Comparison of ENCODE assay signal across 1 cellular context in genomic region chr19:10514211-10515145, GRCh38.
TF ChIP-seq lines count a peak whose summit lies in the region.

No MANE protein-coding gene starts in this region.

TF ChIP-seq in HepG2, 621 proteins besides CTCF, POLR2A, EP300 and RAD21 (continued from another document):
- TF ChIP-seq, protein P1, sequence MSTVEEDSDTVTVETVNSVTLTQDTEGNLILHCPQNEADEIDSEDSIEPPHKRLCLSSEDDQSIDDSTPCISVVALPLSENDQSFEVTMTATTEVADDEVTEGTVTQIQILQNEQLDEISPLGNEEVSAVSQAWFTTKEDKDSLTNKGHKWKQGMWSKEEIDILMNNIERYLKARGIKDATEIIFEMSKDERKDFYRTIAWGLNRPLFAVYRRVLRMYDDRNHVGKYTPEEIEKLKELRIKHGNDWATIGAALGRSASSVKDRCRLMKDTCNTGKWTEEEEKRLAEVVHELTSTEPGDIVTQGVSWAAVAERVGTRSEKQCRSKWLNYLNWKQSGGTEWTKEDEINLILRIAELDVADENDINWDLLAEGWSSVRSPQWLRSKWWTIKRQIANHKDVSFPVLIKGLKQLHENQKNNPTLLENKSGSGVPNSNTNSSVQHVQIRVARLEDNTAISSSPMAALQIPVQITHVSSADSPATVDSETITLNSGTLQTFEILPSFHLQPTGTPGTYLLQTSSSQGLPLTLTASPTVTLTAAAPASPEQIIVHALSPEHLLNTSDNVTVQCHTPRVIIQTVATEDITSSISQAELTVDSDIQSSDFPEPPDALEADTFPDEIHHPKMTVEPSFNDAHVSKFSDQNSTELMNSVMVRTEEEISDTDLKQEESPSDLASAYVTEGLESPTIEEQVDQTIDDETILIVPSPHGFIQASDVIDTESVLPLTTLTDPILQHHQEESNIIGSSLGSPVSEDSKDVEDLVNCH (CRISPR knock-in tag; IDR thresholded peaks at IDR 0.05): no peak
- TF ChIP-seq PPARG (CRISPR knock-in tag; conservative IDR thresholded peaks at IDR 0.05): no peak
- no peak for TF ChIP-seq MEIS2 (CRISPR knock-in tag; IDR thresholded peaks at IDR 0.05)
- no peak for TF ChIP-seq ZNF704 (CRISPR knock-in tag; IDR thresholded peaks at IDR 0.05; ENCODE audit: borderline replicate concordance)
- no peak for TF ChIP-seq MNT (IDR thresholded peaks at IDR 0.05)
- no peak for TF ChIP-seq SIX4 (CRISPR knock-in tag; IDR thresholded peaks at IDR 0.05)
- TF ChIP-seq POLR2G (IDR thresholded peaks at IDR 0.05; ENCODE audit: low read depth, low read length): no peak
- 0 out of 2 replicates have a peak, but pooled peaks have one; percentile 29 for TF ChIP-seq ZNF776 (CRISPR knock-in tag; IDR thresholded peaks at IDR 0.05)
- TF ChIP-seq AGO1 (IDR thresholded peaks at IDR 0.05; ENCODE audit: low read depth, low read length, poor library complexity, severe bottlenecking): no peak
- TF ChIP-seq HNRNPLL (IDR thresholded peaks at IDR 0.05; ENCODE audit: low read depth, low read length, poor library complexity, severe bottlenecking): peak; percentile 22
- TF ChIP-seq YEATS2 (CRISPR knock-in tag; IDR thresholded peaks at IDR 0.05; ENCODE audit: borderline replicate concordance): no peak
- TF ChIP-seq NFIB (CRISPR knock-in tag; IDR thresholded peaks at IDR 0.05; ENCODE audit: borderline replicate concordance): no peak
- TF ChIP-seq CREBL2 (CRISPR knock-in tag; IDR thresholded peaks at IDR 0.05; ENCODE audit: borderline replicate concordance): no peak
- TF ChIP-seq, protein P2, sequence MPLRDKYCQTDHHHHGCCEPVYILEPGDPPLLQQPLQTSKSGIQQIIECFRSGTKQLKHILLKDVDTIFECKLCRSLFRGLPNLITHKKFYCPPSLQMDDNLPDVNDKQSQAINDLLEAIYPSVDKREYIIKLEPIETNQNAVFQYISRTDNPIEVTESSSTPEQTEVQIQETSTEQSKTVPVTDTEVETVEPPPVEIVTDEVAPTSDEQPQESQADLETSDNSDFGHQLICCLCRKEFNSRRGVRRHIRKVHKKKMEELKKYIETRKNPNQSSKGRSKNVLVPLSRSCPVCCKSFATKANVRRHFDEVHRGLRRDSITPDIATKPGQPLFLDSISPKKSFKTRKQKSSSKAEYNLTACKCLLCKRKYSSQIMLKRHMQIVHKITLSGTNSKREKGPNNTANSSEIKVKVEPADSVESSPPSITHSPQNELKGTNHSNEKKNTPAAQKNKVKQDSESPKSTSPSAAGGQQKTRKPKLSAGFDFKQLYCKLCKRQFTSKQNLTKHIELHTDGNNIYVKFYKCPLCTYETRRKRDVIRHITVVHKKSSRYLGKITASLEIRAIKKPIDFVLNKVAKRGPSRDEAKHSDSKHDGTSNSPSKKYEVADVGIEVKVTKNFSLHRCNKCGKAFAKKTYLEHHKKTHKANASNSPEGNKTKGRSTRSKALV (CRISPR knock-in tag; IDR thresholded peaks at IDR 0.05): peak; percentile 98
- TF ChIP-seq MED13 (CRISPR knock-in tag; IDR thresholded peaks at IDR 0.05): no peak
- no peak for TF ChIP-seq MAFF (IDR thresholded peaks at IDR 0.05; ENCODE audit: low read depth, low read length)
- no peak for TF ChIP-seq ZBTB1 (CRISPR knock-in tag; IDR thresholded peaks at IDR 0.05; ENCODE audit: borderline replicate concordance)
- no peak for TF ChIP-seq HNF1B (CRISPR knock-in tag; IDR thresholded peaks at IDR 0.05)
- TF ChIP-seq NFYB (CRISPR knock-in tag; IDR thresholded peaks at IDR 0.05): no peak
- no peak for TF ChIP-seq BATF2 (CRISPR knock-in tag; IDR thresholded peaks at IDR 0.05)
TF ChIP-seq in HepG2: peak in this region for 9.
